In the genomic region with DNA sequence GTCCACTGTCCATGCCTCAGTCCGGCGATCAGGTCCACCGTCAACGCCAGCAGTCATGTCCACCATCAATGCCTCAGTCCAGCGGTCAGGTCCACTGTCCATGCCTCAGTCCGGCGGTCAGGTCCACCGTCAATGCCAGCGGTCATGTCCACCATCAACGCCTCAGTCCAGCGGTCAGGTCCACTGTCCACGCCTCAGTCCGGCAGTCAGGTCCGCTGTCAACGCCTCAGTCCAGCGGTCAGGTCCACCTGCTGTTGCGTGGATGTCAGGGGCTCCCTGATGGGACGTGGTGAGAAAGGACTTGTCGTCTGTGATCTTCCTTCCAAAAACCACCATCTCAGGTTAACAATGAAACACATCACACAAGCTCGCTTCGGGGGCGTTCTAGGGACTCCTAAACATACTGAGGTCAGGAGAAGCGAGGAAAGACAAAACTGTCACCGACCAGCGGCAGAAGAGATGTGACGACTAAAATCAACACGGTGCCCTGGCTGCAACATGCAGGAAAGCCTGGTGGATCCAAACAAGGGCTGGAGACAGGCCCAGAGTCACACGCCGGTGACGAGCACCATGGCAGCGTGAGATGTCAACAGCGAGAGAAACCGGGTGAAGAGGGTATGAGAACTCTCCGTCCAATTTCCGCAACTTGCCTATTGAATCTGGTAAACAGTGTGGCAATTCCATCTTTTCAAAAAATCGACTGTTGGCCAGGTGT, we compare ENCODE assay signal across 19 cellular contexts.
DNase-seq lines count a peak whose midpoint lies in the region; ATAC-seq and TF ChIP-seq lines count a peak whose summit lies in the region.
"Had no signal": no experiment of that assay in that cellular context is flagged by ENCODE, and none has a peak within 500 bp of the region (broad histone marks: within the 10 kb centered on the region; RNA-seq: fewer than 3 reads in every experiment).

No MANE protein-coding gene starts in this region.

- intact Hi-C loops in left ventricle myocardium superior (cut with micrococcal nuclease) (no loop called here), posterior vena cava (cut with DNase I) (no loop called here)

- ATAC-seq in left ventricle myocardium superior = no peak
- ATAC-seq: PC-3 had no signal

- no peak overlapping the region for H3K4me3 ChIP-seq in BE2C (ENCODE audit: low read depth, low read length)
- H3K4me3 ChIP-seq in BLaER1 treated with 17β-estradiol and CSF1 and Interleukin-3, amounts not matched to agents 10 nM and 100 nM = no peak overlapping the region

- H3K9ac ChIP-seq in BLaER1 treated with 17β-estradiol and CSF1 and Interleukin-3, amounts not matched to agents 10 nM and 100 nM = no peak overlapping the region
- H3K9ac ChIP-seq: KMS-11 had no signal

- peaks cover 24 to 98% (median 87%) of the 10 kb centered on the region in 11 experiments; a peak in 19 of 22 replicates for H4K20me1 ChIP-seq in BLaER1 treated with 17β-estradiol and CSF1 and Interleukin-3, amounts not matched to agents 10 nM and 100 nM

- no peaks in the 10 kb centered on the region for H3K27me3 ChIP-seq in BE2C
- peaks cover 0 to 50% (median 0%) of the 10 kb centered on the region in 11 experiments; a peak in 8 of 22 replicates for H3K27me3 ChIP-seq in BLaER1 treated with 17β-estradiol and CSF1 and Interleukin-3, amounts not matched to agents 10 nM and 100 nM

- no peaks in the 10 kb centered on the region for H3K4me1 ChIP-seq in BE2C
- peaks cover 0 to 32% (median 11%) of the 10 kb centered on the region in 10 experiments; a peak in 11 of 20 replicates for H3K4me1 ChIP-seq in BLaER1 treated with 17β-estradiol and CSF1 and Interleukin-3, amounts not matched to agents 10 nM and 100 nM
- H3K4me1 ChIP-seq: Caco-2 had no signal

- no peaks in the 10 kb centered on the region; the same call in 1 of the 2 replicates for H3K9me3 ChIP-seq in BE2C
- peaks cover 4 to 17% (median 8%) of the 10 kb centered on the region in 11 experiments for H3K9me3 ChIP-seq in BLaER1 treated with 17β-estradiol and CSF1 and Interleukin-3, amounts not matched to agents 10 nM and 100 nM (replicated peaks in 1 of 11)
- H3K9me3 ChIP-seq: Caco-2 had no signal

- H3K4me2 ChIP-seq in BLaER1 treated with 17β-estradiol and CSF1 and Interleukin-3, amounts not matched to agents 10 nM and 100 nM = peak overlapping the region in 6 of 11 experiments; percentile 4 to 58 (median 44); a peak in 7 of 22 replicates
- H3K4me2 ChIP-seq: KMS-11 had no signal

- peak; percentile 4 for DNase-seq in BE2C
- DNase-seq in left ventricle myocardium superior = peak; percentile 27
- peak; percentile 72 for DNase-seq in posterior vena cava (ENCODE audit: low spot score)
- no peak for DNase-seq in mucosa of gallbladder (ENCODE audit: low spot score)
- no peak for DNase-seq in KG1 (lab: John Stamatoyannopoulos, UW)
- DNase-seq in NCI-H345 (lab: John Stamatoyannopoulos, UW) = no peak
- DNase-seq: ACHN, Caco-2, DMS153, GDM1, GOT3, MV-4-11, NCI-H1694 treated with DMSO at 0.1 percent for 48 hours, NCI-H510A treated with DMSO at 0.1 percent for 48 hours, NCI-H774, PC-3, RPMI8226 had no signal

- no peak for TF ChIP-seq CTCF in BE2C (IDR thresholded peaks at IDR 0.05; ENCODE audit: low read depth, low read length)

- no peak overlapping the region for H3K27ac ChIP-seq in BLaER1 treated with 17β-estradiol and CSF1 and Interleukin-3, amounts not matched to agents 10 nM and 100 nM
- H3K27ac ChIP-seq: KMS-11 had no signal

- no peaks in the 10 kb centered on the region; the same call in 1 of the 2 replicates for H3K36me3 ChIP-seq in BE2C
- peaks cover 31 to 77% (median 64%) of the 10 kb centered on the region in 11 experiments for H3K36me3 ChIP-seq in BLaER1 treated with 17β-estradiol and CSF1 and Interleukin-3, amounts not matched to agents 10 nM and 100 nM

Comparison
In these comparisons a context has a peak if more than half of its experiments do, and no peak if none do; other contexts are left out.
1. DNase-seq: peak in BE2C (single experiment), left ventricle myocardium superior (single experiment) and posterior vena cava (single experiment); none in mucosa of gallbladder (single experiment), KG1 (single experiment) and NCI-H345 (single experiment).